In genomic region chr3:149703474-149703873, GRCh38 we compare ENCODE assay signal across 13 cellular contexts. TPM values are rescaled to one million over a fixed set of nuclear protein-coding genes. Genes with fewer than 3 reads are reported as not detected.
DNase-seq lines count a peak whose midpoint lies in the region; TF ChIP-seq lines count a peak whose summit lies in the region.
"Had no signal": no experiment of that assay in that cellular context is flagged by ENCODE, and none has a peak within 500 bp of the region (broad histone marks: within the 10 kb centered on the region; RNA-seq: fewer than 3 reads in every experiment).

No MANE protein-coding gene starts in this region.

- no peaks in the 10 kb centered on the region for H3K4me1 Mint-ChIP-seq in Caco-2 (ENCODE audit: low read depth, unreplicated experiment)

- H3K4me1 ChIP-seq in hepatocyte (ENCODE audit: insufficient read depth) (no peaks in the 10 kb centered on the region), suprapubic skin (peaks cover 3% of the 10 kb centered on the region), Caco-2 (no peaks in the 10 kb centered on the region)

- POLR2A ChIA-PET in Caco-2 (lab: Charles Lee), result no interaction called here

- peak; percentile 79 for DNase-seq in GM04504 (ENCODE audit: low read depth)
- no peak for DNase-seq in brain microvascular endothelial cell
- no peak for DNase-seq in hepatocyte (ENCODE audit: low spot score)
- DNase-seq in suprapubic skin (ENCODE audit: low spot score in 2 of 2), result peak; percentile 84 to 88
- no peak for DNase-seq in stimulated activated CD8-positive, alpha-beta memory T cell treated with anti-CD3 and anti-CD28 coated beads, Interleukin-4, amount 100 ng/mL, for 48 hours
- no peak for DNase-seq in SK-N-DZ (ENCODE audit: low spot score)
- no peak for DNase-seq in Caco-2
- DNase-seq: activated CD4-positive, alpha-beta T cell treated with anti-CD3 and anti-CD28 coated beads, Interleukin-2, amount 10 ng/mL, durations not matched to agents 24 days and 14 days; CD4-positive, alpha-beta memory T cell; GDM1; nucleus accumbens; substantia nigra had no signal

- H3K36me3 Mint-ChIP-seq in Caco-2 (ENCODE audit: insufficient read depth, unreplicated experiment), result no peaks in the 10 kb centered on the region
- H3K36me3 Mint-ChIP-seq: CD4-positive, alpha-beta memory T cell had no signal

- no peak overlapping the region for H2AFZ ChIP-seq in hepatocyte

- no peak for TF ChIP-seq CTCF in brain microvascular endothelial cell (IDR thresholded peaks at IDR 0.05; ENCODE audit: low read depth, low read length, missing control alignments)
- TF ChIP-seq CTCF in hepatocyte (IDR thresholded peaks at IDR 0.05; ENCODE audit: poor library complexity), result no peak
- no peak for TF ChIP-seq CTCF in suprapubic skin (IDR thresholded peaks at IDR 0.05)
- no peak for TF ChIP-seq CTCF in Caco-2 (IDR thresholded peaks at IDR 0.05; ENCODE audit: insufficient read depth in 1 of 2, low read depth in 1 of 2, low read length in 1 of 2, severe bottlenecking in 1 of 2, unreplicated experiment in 1 of 2)

- no peak for TF ChIP-seq EP300 in suprapubic skin (IDR thresholded peaks at IDR 0.05)

- no peak for TF ChIP-seq POLR2A in suprapubic skin (IDR thresholded peaks at IDR 0.05)

- H3K79me2 ChIP-seq in hepatocyte, result no peaks in the 10 kb centered on the region

- 84% methylated on average over 2 of the region's 2 CpGs for WGBS in hepatocyte (ENCODE audit: low lambda C conversion rate, missing lambda C conversion rate)
- WGBS in suprapubic skin, result 59% methylated on average over 2 of the region's 2 CpGs

- no peaks in the 10 kb centered on the region for H3K27me3 Mint-ChIP-seq in Caco-2 (ENCODE audit: insufficient read depth, unreplicated experiment)
- H3K27me3 Mint-ChIP-seq: activated CD4-positive, alpha-beta T cell treated with anti-CD3 and anti-CD28 coated beads, Interleukin-2, amount 10 ng/mL, durations not matched to agents 24 days and 14 days; CD4-positive, alpha-beta memory T cell; memory B cell had no signal

- H3K4me3 Mint-ChIP-seq in Caco-2 (ENCODE audit: unreplicated experiment), result no peak overlapping the region
- H3K4me3 Mint-ChIP-seq: activated CD4-positive, alpha-beta T cell treated with anti-CD3 and anti-CD28 coated beads, Interleukin-2, amount 10 ng/mL, durations not matched to agents 24 days and 14 days; memory B cell had no signal

- CTCF ChIA-PET in Caco-2 (lab: Charles Lee), result no interaction called here

- H3K27ac ChIP-seq in brain microvascular endothelial cell, result peak overlapping the region; percentile 63
- H3K27ac ChIP-seq in hepatocyte, result peak overlapping the region; percentile 63
- peak overlapping the region; percentile 1 for H3K27ac ChIP-seq in suprapubic skin

- no TSS peak for BruUV-seq in Caco-2 (replicated peaks; lab: Mats Ljungman, UMichigan)

- H3K27ac Mint-ChIP-seq in Caco-2 (ENCODE audit: unreplicated experiment), result no peak overlapping the region

- H3K36me3 ChIP-seq in brain microvascular endothelial cell (replicated peaks) (no peaks in the 10 kb centered on the region), hepatocyte (replicated peaks; ENCODE audit: insufficient read depth, low read depth) (no peaks in the 10 kb centered on the region), suprapubic skin (no peaks in the 10 kb centered on the region), Caco-2 (ENCODE audit: control insufficient read depth, insufficient read depth, low read length) (no peaks in the 10 kb centered on the region)

- in situ Hi-C loops in brain microvascular endothelial cell (cut with HindIII; ENCODE audit: low pct_ligation_motif_present, low sequenced_read_pairs), result no loop called here

- H3K9me3 ChIP-seq in hepatocyte (ENCODE audit: low read depth), result peaks cover 2% of the 10 kb centered on the region
- peaks cover 6% of the 10 kb centered on the region for H3K9me3 ChIP-seq in suprapubic skin
- peaks cover 3% of the 10 kb centered on the region for H3K9me3 ChIP-seq in Caco-2

- no peaks in the 10 kb centered on the region for H4K20me1 ChIP-seq in hepatocyte (ENCODE audit: insufficient read depth, poor library complexity, severe bottlenecking)

- no peaks in the 10 kb centered on the region for H3K9me2 ChIP-seq in hepatocyte (replicated peaks; ENCODE audit: insufficient read depth)

- intact Hi-C loops in Caco-2 (cut with micrococcal nuclease; ENCODE audit: unreplicated experiment), result no loop called here

- H3K4me2 ChIP-seq in hepatocyte, result no peak overlapping the region

- H3K27me3 ChIP-seq in brain microvascular endothelial cell (replicated peaks) (no peaks in the 10 kb centered on the region), hepatocyte (no peaks in the 10 kb centered on the region), suprapubic skin (no peaks in the 10 kb centered on the region), Caco-2 (replicated peaks; ENCODE audit: control insufficient read depth, insufficient read depth, low read length) (no peaks in the 10 kb centered on the region)

- H3K9me3 Mint-ChIP-seq in Caco-2 (ENCODE audit: unreplicated experiment), result peaks cover 13% of the 10 kb centered on the region
- H3K9me3 Mint-ChIP-seq: activated CD4-positive, alpha-beta T cell treated with anti-CD3 and anti-CD28 coated beads, Interleukin-2, amount 10 ng/mL, durations not matched to agents 24 days and 14 days had no signal

- H3K4me3 ChIP-seq in brain microvascular endothelial cell (ENCODE audit: low read depth, low read length) (no peak overlapping the region), hepatocyte (no peak overlapping the region), suprapubic skin (no peak overlapping the region), Caco-2 (ENCODE audit: low read depth, low read length) (no peak overlapping the region)

RNA-seq across cellular contexts. Expression of gene WWTR1, which starts 45.6 kb away (rescaled TPM):
- total RNA-seq in hepatocyte (54.7 and 55.8 TPM in 2 replicates), suprapubic skin (10 to 100 TPM; 33.0 to 68.9 (median 52.1) TPM), Caco-2 (2022) (16.2 and 19.1 TPM in 2 replicates)
- polyA plus RNA-seq in hepatocyte, result 40.5 and 40.6 TPM in 2 replicates
- polyA plus RNA-seq in SK-N-DZ (2014; cell fraction: cytosol; rRNA removed), result 0.06 and 0.21 TPM in 2 replicates
- 0.34 TPM in 1 of 2 replicates, not detected in the other for polyA plus RNA-seq in SK-N-DZ (2014; cell fraction: nucleus; rRNA removed)

RNA-seq across cellular contexts. Expression of gene COMMD2, which starts 48.8 kb away (rescaled TPM):
- total RNA-seq in hepatocyte (39.0 and 39.7 TPM in 2 replicates), suprapubic skin (10 to 100 TPM; 21.0 to 29.5 (median 25.5) TPM), Caco-2 (2022) (42.6 and 43.3 TPM in 2 replicates)
- polyA plus RNA-seq in hepatocyte, result 46.6 and 60.7 TPM in 2 replicates
- polyA plus RNA-seq in SK-N-DZ (2014; cell fraction: cytosol; rRNA removed), result 83.3 and 91.8 TPM in 2 replicates
- polyA plus RNA-seq in SK-N-DZ (2014; cell fraction: nucleus; rRNA removed), result 25.7 and 50.8 TPM in 2 replicates

Comparison
In these comparisons a context has a peak if more than half of its experiments do, and no peak if none do; other contexts are left out.
1. DNase-seq: peak in GM04504 (single experiment) and suprapubic skin (2 of 2); none in brain microvascular endothelial cell (single experiment), hepatocyte (single experiment), stimulated activated CD8-positive, alpha-beta memory T cell treated with anti-CD3 and anti-CD28 coated beads, Interleukin-4, amount 100 ng/mL, for 48 hours (single experiment), SK-N-DZ (single experiment) and Caco-2 (0 of 2).
2. H3K27ac ChIP-seq: peak in every context shown above with its lines; median percentile 63 in brain microvascular endothelial cell; 63 in hepatocyte; 1 in suprapubic skin.